1 cellular context compared by ENCODE assay signal in the genomic region with DNA sequence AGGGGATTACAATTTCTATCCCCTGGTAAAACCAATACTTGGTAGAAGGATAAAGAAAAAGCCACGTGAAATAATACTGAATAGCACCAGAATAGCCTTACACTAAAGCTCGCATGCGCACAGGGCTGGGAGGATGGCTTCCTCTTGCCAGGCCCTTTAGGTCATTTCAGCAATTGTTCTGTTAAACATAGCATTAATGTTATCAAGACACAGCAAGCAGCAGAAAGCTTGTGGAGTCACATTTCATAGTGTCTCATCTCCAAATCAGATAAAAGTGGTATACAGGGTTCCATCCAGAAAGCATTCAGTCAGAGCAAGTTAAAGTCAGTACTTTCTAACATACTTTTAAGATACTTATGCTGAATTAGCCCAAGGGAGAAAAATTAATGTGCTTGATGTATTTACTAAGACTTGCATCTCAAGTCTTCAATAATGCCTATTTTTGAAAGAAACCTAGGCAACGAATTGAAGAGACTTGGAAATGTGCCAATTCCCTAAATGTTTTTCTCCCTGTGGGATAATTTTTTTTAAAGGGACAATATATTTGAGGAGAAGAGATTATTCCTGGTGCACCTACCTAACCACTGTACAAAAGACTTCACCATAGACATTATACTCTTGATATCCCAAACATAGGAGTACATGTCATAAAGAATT.
TF ChIP-seq lines count a peak whose summit lies in the region.

No MANE protein-coding gene starts in this region.

TF ChIP-seq in HEK293, 187 proteins besides CTCF, POLR2A, EP300 and RAD21:
- TF ChIP-seq ZBTB7A (tag by site-specific recombination; IDR thresholded peaks at IDR 0.05; ENCODE audit: low read depth), result no peak
- TF ChIP-seq, protein P1, sequence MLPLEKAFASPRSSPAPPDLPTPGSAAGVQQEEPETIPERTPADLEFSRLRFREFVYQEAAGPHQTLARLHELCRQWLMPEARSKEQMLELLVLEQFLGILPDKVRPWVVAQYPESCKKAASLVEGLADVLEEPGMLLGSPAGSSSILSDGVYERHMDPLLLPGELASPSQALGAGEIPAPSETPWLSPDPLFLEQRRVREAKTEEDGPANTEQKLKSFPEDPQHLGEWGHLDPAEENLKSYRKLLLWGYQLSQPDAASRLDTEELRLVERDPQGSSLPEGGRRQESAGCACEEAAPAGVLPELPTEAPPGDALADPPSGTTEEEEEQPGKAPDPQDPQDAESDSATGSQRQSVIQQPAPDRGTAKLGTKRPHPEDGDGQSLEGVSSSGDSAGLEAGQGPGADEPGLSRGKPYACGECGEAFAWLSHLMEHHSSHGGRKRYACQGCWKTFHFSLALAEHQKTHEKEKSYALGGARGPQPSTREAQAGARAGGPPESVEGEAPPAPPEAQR (tag by site-specific recombination; IDR thresholded peaks at IDR 0.05), result no peak
- TF ChIP-seq, protein P2, sequence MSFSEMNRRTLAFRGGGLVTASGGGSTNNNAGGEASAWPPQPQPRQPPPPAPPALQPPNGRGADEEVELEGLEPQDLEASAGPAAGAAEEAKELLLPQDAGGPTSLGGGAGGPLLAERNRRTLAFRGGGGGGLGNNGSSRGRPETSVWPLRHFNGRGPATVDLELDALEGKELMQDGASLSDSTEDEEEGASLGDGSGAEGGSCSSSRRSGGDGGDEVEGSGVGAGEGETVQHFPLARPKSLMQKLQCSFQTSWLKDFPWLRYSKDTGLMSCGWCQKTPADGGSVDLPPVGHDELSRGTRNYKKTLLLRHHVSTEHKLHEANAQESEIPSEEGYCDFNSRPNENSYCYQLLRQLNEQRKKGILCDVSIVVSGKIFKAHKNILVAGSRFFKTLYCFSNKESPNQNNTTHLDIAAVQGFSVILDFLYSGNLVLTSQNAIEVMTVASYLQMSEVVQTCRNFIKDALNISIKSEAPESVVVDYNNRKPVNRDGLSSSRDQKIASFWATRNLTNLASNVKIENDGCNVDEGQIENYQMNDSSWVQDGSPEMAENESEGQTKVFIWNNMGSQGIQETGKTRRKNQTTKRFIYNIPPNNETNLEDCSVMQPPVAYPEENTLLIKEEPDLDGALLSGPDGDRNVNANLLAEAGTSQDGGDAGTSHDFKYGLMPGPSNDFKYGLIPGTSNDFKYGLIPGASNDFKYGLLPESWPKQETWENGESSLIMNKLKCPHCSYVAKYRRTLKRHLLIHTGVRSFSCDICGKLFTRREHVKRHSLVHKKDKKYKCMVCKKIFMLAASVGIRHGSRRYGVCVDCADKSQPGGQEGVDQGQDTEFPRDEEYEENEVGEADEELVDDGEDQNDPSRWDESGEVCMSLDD (tag by site-specific recombination; IDR thresholded peaks at IDR 0.05), result no peak
- TF ChIP-seq ZNF24 (tag by site-specific recombination; IDR thresholded peaks at IDR 0.05), result no peak
- TF ChIP-seq ZNF169 (tag by site-specific recombination; IDR thresholded peaks at IDR 0.05), result no peak
- no peak for TF ChIP-seq FEZF1 (tag by site-specific recombination; IDR thresholded peaks at IDR 0.05)
- TF ChIP-seq, protein P3, sequence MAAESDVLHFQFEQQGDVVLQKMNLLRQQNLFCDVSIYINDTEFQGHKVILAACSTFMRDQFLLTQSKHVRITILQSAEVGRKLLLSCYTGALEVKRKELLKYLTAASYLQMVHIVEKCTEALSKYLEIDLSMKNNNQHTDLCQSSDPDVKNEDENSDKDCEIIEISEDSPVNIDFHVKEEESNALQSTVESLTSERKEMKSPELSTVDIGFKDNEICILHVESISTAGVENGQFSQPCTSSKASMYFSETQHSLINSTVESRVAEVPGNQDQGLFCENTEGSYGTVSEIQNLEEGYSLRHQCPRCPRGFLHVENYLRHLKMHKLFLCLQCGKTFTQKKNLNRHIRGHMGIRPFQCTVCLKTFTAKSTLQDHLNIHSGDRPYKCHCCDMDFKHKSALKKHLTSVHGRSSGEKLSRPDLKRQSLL (tag by site-specific recombination; IDR thresholded peaks at IDR 0.05), result no peak
- no peak for TF ChIP-seq OSR2 (tag by site-specific recombination; IDR thresholded peaks at IDR 0.05)
- TF ChIP-seq ZEB2 (tag by site-specific recombination; IDR thresholded peaks at IDR 0.05), result 0 out of 2 replicates have a peak, but pooled peaks have one; percentile 22
- TF ChIP-seq, protein P4, sequence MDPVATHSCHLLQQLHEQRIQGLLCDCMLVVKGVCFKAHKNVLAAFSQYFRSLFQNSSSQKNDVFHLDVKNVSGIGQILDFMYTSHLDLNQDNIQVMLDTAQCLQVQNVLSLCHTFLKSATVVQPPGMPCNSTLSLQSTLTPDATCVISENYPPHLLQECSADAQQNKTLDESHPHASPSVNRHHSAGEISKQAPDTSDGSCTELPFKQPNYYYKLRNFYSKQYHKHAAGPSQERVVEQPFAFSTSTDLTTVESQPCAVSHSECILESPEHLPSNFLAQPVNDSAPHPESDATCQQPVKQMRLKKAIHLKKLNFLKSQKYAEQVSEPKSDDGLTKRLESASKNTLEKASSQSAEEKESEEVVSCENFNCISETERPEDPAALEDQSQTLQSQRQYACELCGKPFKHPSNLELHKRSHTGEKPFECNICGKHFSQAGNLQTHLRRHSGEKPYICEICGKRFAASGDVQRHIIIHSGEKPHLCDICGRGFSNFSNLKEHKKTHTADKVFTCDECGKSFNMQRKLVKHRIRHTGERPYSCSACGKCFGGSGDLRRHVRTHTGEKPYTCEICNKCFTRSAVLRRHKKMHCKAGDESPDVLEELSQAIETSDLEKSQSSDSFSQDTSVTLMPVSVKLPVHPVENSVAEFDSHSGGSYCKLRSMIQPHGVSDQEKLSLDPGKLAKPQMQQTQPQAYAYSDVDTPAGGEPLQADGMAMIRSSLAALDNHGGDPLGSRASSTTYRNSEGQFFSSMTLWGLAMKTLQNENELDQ (tag by site-specific recombination; IDR thresholded peaks at IDR 0.05; ENCODE audit: low read depth), result no peak
- no peak for TF ChIP-seq ZNF670 (tag by site-specific recombination; IDR thresholded peaks at IDR 0.05; ENCODE audit: low read depth)
- TF ChIP-seq, protein P5, sequence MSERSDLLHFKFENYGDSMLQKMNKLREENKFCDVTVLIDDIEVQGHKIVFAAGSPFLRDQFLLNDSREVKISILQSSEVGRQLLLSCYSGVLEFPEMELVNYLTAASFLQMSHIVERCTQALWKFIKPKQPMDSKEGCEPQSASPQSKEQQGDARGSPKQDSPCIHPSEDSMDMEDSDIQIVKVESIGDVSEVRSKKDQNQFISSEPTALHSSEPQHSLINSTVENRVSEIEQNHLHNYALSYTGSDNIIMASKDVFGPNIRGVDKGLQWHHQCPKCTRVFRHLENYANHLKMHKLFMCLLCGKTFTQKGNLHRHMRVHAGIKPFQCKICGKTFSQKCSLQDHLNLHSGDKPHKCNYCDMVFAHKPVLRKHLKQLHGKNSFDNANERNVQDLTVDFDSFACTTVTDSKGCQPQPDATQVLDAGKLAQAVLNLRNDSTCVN (tag by site-specific recombination; optimal IDR thresholded peaks at IDR 0.05), result no peak
- TF ChIP-seq IKZF3 (tag by site-specific recombination; IDR thresholded peaks at IDR 0.05), result 0 out of 2 replicates have a peak, but pooled peaks have one; percentile 35
